8 cellular contexts compared by ENCODE assay signal in the genomic region with DNA sequence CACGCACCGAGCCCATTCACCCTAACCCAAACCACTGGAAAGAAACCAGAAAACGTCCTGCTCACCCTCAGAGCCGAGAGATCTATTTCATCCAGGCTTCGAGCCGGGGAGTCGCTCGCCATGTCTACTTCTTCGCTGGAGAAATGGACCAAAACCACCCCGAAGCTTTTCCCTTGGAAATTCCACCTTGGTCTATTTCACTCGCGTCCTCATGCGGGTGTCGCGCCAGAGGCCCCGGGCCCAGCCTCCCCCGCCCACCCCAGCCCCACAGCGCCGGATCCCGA. TPM values are rescaled to one million over a fixed set of nuclear protein-coding genes. Genes with fewer than 3 reads are reported as not detected.
DNase-seq lines count a peak whose midpoint lies in the region; TF ChIP-seq lines count a peak whose summit lies in the region.

No MANE protein-coding gene starts in this region.

- H3K4me1 ChIP-seq in Peyer's patch (peaks cover 0 to 29% (median 3%) of the 10 kb centered on the region in 4 donors), neuron (ENCODE audit: insufficient read depth, low read length) (peaks cover 34% of the 10 kb centered on the region)

- TF ChIP-seq CTCF in Peyer's patch (IDR thresholded peaks at IDR 0.05): no peak

- H3K4me3 ChIP-seq in Peyer's patch (peak overlapping the region; percentile 69 to 98 (median 74)), neuron (ENCODE audit: low read length) (peak overlapping the region; percentile 60)

- H3K9me3 ChIP-seq in Peyer's patch (no peaks in the 10 kb centered on the region), neuron (ENCODE audit: low read length) (no peaks in the 10 kb centered on the region)

- H2AFZ ChIP-seq in neuron (ENCODE audit: low read depth, low read length): peak overlapping the region; percentile 64

- peak overlapping the region; percentile 68 to 90 (median 86) for H3K27ac ChIP-seq in Peyer's patch
- H3K27ac ChIP-seq in epithelial cell of prostate: peak overlapping the region; percentile 10

- DNase-seq in DMS 273 (lab: John Stamatoyannopoulos, UW; ENCODE audit: unreplicated experiment) (peak; percentile 79), DMS 273 treated with DMSO at 0.1 percent for 48 hours (lab: John Stamatoyannopoulos, UW) (no peak), Peyer's patch (no peak), epithelial cell of prostate (ENCODE audit: low read depth, low spot score) (no peak), NCI-H2171 (lab: John Stamatoyannopoulos, UW) (no peak), NCI-H2081 treated with DMSO at 0.1 percent for 48 hours (lab: John Stamatoyannopoulos, UW) (no peak), LoVo (ENCODE audit: low spot score) (no peak)

- no peaks in the 10 kb centered on the region for H3K27me3 ChIP-seq in Peyer's patch
- H3K27me3 ChIP-seq in neuron (ENCODE audit: insufficient read depth, low read length): no peaks in the 10 kb centered on the region

- H3K36me3 ChIP-seq in Peyer's patch: no peaks in the 10 kb centered on the region
- no peaks in the 10 kb centered on the region for H3K36me3 ChIP-seq in neuron (ENCODE audit: insufficient read depth, low read length)

- no peak for TF ChIP-seq POLR2A in Peyer's patch (IDR thresholded peaks at IDR 0.05)

RNA-seq across cellular contexts. Expression of a gene that starts 0.3 kb away (rescaled TPM):
- 10 to 100 TPM; 37.1 to 84.8 (median 74.4) TPM for total RNA-seq in Peyer's patch
